Comparison of ENCODE assay signal across 1 cellular context in the genomic region with DNA sequence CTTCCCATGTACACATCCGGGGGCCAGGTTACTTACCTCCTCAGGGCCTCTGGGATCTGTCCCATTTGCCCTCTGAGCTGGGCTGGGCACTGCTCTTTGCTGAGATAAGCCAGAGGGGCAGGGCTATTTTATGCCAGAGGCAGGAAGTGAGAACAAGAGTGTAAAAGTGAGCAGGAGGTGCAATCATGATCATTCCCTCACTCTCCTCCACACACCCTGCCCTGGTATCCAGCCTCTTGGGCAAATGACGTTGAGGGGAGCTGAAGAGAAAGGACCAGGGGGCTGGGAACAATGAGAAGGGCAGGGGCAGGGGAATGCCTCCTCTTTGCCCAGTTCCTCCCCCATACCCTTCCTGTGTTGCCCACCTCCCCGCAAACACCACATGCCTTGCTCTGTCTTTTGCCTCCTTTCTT.
TF ChIP-seq lines count a peak whose summit lies in the region.

No MANE protein-coding gene starts in this region.

TF ChIP-seq in HEK293, 187 proteins besides CTCF, POLR2A, EP300 and RAD21:
- TF ChIP-seq, protein P1, sequence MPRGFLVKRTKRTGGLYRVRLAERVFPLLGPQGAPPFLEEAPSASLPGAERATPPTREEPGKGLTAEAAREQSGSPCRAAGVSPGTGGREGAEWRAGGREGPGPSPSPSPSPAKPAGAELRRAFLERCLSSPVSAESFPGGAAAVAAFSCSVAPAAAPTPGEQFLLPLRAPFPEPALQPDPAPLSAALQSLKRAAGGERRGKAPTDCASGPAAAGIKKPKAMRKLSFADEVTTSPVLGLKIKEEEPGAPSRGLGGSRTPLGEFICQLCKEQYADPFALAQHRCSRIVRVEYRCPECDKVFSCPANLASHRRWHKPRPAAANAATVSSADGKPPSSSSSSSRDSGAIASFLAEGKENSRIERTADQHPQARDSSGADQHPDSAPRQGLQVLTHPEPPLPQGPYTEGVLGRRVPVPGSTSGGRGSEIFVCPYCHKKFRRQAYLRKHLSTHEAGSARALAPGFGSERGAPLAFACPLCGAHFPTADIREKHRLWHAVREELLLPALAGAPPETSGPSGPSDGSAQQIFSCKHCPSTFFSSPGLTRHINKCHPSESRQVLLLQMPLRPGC (tag by site-specific recombination; IDR thresholded peaks at IDR 0.05), result no peak
- TF ChIP-seq, protein P2, sequence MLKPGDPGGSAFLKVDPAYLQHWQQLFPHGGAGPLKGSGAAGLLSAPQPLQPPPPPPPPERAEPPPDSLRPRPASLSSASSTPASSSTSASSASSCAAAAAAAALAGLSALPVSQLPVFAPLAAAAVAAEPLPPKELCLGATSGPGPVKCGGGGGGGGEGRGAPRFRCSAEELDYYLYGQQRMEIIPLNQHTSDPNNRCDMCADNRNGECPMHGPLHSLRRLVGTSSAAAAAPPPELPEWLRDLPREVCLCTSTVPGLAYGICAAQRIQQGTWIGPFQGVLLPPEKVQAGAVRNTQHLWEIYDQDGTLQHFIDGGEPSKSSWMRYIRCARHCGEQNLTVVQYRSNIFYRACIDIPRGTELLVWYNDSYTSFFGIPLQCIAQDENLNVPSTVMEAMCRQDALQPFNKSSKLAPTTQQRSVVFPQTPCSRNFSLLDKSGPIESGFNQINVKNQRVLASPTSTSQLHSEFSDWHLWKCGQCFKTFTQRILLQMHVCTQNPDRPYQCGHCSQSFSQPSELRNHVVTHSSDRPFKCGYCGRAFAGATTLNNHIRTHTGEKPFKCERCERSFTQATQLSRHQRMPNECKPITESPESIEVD (tag by site-specific recombination; IDR thresholded peaks at IDR 0.05), result no peak
- TF ChIP-seq ZNF223 (tag by site-specific recombination; IDR thresholded peaks at IDR 0.05), result no peak
- TF ChIP-seq ZFP41 (tag by site-specific recombination; IDR thresholded peaks at IDR 0.05; ENCODE audit: borderline replicate concordance), result no peak
- TF ChIP-seq MEIS1 (CRISPR knock-in tag; IDR thresholded peaks at IDR 0.05; ENCODE audit: borderline replicate concordance), result no peak
- no peak for TF ChIP-seq ZNF16 (tag by site-specific recombination; IDR thresholded peaks at IDR 0.05; ENCODE audit: low read depth)
- TF ChIP-seq, protein P3, sequence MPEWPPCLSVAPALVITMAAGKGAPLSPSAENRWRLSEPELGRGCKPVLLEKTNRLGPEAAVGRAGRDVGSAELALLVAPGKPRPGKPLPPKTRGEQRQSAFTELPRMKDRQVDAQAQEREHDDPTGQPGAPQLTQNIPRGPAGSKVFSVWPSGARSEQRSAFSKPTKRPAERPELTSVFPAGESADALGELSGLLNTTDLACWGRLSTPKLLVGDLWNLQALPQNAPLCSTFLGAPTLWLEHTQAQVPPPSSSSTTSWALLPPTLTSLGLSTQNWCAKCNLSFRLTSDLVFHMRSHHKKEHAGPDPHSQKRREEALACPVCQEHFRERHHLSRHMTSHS (tag by site-specific recombination; IDR thresholded peaks at IDR 0.05), result no peak
- TF ChIP-seq, protein P4, sequence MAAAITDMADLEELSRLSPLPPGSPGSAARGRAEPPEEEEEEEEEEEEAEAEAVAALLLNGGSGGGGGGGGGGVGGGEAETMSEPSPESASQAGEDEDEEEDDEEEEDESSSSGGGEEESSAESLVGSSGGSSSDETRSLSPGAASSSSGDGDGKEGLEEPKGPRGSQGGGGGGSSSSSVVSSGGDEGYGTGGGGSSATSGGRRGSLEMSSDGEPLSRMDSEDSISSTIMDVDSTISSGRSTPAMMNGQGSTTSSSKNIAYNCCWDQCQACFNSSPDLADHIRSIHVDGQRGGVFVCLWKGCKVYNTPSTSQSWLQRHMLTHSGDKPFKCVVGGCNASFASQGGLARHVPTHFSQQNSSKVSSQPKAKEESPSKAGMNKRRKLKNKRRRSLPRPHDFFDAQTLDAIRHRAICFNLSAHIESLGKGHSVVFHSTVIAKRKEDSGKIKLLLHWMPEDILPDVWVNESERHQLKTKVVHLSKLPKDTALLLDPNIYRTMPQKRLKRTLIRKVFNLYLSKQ (tag by site-specific recombination; IDR thresholded peaks at IDR 0.05; ENCODE audit: borderline replicate concordance), result no peak
- TF ChIP-seq, protein P5, sequence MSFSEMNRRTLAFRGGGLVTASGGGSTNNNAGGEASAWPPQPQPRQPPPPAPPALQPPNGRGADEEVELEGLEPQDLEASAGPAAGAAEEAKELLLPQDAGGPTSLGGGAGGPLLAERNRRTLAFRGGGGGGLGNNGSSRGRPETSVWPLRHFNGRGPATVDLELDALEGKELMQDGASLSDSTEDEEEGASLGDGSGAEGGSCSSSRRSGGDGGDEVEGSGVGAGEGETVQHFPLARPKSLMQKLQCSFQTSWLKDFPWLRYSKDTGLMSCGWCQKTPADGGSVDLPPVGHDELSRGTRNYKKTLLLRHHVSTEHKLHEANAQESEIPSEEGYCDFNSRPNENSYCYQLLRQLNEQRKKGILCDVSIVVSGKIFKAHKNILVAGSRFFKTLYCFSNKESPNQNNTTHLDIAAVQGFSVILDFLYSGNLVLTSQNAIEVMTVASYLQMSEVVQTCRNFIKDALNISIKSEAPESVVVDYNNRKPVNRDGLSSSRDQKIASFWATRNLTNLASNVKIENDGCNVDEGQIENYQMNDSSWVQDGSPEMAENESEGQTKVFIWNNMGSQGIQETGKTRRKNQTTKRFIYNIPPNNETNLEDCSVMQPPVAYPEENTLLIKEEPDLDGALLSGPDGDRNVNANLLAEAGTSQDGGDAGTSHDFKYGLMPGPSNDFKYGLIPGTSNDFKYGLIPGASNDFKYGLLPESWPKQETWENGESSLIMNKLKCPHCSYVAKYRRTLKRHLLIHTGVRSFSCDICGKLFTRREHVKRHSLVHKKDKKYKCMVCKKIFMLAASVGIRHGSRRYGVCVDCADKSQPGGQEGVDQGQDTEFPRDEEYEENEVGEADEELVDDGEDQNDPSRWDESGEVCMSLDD (tag by site-specific recombination; IDR thresholded peaks at IDR 0.05), result no peak
- TF ChIP-seq GLIS2 (tag by site-specific recombination; IDR thresholded peaks at IDR 0.05), result no peak
- TF ChIP-seq TCF7L2 (IDR thresholded peaks at IDR 0.05; ENCODE audit: borderline replicate concordance, low read depth, low read length), result no peak
- no peak for TF ChIP-seq YY1 (tag by site-specific recombination; IDR thresholded peaks at IDR 0.05)
- no peak for TF ChIP-seq ZNF202 (tag by site-specific recombination; IDR thresholded peaks at IDR 0.05; ENCODE audit: borderline replicate concordance)
- TF ChIP-seq ZBTB8A (tag by site-specific recombination; IDR thresholded peaks at IDR 0.05), result no peak
- TF ChIP-seq, protein P6, sequence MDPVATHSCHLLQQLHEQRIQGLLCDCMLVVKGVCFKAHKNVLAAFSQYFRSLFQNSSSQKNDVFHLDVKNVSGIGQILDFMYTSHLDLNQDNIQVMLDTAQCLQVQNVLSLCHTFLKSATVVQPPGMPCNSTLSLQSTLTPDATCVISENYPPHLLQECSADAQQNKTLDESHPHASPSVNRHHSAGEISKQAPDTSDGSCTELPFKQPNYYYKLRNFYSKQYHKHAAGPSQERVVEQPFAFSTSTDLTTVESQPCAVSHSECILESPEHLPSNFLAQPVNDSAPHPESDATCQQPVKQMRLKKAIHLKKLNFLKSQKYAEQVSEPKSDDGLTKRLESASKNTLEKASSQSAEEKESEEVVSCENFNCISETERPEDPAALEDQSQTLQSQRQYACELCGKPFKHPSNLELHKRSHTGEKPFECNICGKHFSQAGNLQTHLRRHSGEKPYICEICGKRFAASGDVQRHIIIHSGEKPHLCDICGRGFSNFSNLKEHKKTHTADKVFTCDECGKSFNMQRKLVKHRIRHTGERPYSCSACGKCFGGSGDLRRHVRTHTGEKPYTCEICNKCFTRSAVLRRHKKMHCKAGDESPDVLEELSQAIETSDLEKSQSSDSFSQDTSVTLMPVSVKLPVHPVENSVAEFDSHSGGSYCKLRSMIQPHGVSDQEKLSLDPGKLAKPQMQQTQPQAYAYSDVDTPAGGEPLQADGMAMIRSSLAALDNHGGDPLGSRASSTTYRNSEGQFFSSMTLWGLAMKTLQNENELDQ (tag by site-specific recombination; IDR thresholded peaks at IDR 0.05; ENCODE audit: low read depth), result no peak
